ENCODE assay signal across 8 cellular contexts in the genomic region with DNA sequence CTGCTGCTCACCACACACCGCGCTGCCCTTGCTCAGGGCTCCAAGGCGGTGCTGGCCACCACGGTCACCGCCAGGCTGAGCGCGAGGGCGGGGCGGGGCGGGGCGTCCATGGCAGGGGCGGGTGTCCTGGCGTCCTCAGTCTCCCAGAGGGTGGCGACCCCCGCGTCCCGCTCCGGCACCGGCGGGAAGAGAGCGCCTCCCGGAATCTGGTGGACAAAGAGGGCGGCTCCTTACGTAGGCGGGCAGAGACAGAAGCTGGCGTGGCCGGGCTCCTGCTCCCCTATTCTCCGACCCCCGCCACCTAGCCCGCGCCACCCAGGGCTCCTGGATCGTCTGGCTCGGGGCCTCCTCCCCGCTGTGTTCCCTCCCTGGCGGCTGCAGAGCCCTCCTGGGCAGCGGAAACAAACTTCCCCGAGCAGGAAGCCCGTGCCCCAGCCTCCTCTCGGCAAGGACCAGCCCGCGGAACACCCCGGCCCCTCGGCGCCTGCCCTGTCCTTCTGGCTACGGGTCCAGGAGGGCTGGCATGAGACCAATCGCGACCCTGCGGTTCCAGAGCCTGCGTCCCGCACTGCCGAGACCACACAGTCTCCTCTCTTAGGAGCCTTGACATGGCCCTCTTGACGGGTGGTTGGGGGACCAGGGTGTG.
DNase-seq lines count a peak whose midpoint lies in the region; ATAC-seq and TF ChIP-seq lines count a peak whose summit lies in the region.

No MANE protein-coding gene starts in this region.

- ATAC-seq in GM21381 (IDR thresholded peaks at IDR 0.05; ENCODE audit: unreplicated experiment) = no peak

- H3K9me3 ChIP-seq in breast epithelium (no peaks in the 10 kb centered on the region), liver (ENCODE audit: control insufficient read depth in 4 of 4, low read length in 3 of 4) (no peaks in the 10 kb centered on the region), transverse colon (no peaks in the 10 kb centered on the region)

- no peak for TF ChIP-seq RAD21 in liver (IDR thresholded peaks at IDR 0.05)

- H3K27me3 ChIP-seq in breast epithelium (no peaks in the 10 kb centered on the region), liver (ENCODE audit: control insufficient read depth in 4 of 4, insufficient read depth in 4 of 4, low read length in 3 of 4) (no peaks in the 10 kb centered on the region), transverse colon (peaks cover 37% of the 10 kb centered on the region)

- TF ChIP-seq EP300 in transverse colon (IDR thresholded peaks at IDR 0.05; ENCODE audit: low read depth) = no peak

- H3K27ac ChIP-seq in breast epithelium = peak overlapping the region; percentile 6 to 58
- no peak overlapping the region for H3K27ac ChIP-seq in liver (ENCODE audit: low read depth in 1 of 2, low read length in 2 of 2)
- H3K27ac ChIP-seq in transverse colon = no peak overlapping the region

- H3K4me1 ChIP-seq in breast epithelium = no peaks in the 10 kb centered on the region
- peaks cover 0 to 7% (median 3%) of the 10 kb centered on the region in 4 donors for H3K4me1 ChIP-seq in liver (ENCODE audit: control insufficient read depth in 4 of 4, insufficient read depth in 4 of 4, low read length in 3 of 4)
- H3K4me1 ChIP-seq in transverse colon = peaks cover 0 to 12% (median 4%) of the 10 kb centered on the region in 4 donors

- DNase-seq in D341Med (ENCODE audit: low spot score) (peak; percentile 41), NCI-H146 treated with DMSO at 0.1 percent for 48 hours (lab: John Stamatoyannopoulos, UW; ENCODE audit: unreplicated experiment) (peak; percentile 57), breast epithelium (ENCODE audit: low spot score in 2 of 2) (peak in 1 of 2 donors; percentile 65), transverse colon (no peak), NCI-H1694 (lab: John Stamatoyannopoulos, UW) (no peak), medulla oblongata (ENCODE audit: extremely low spot score) (no peak)

- intact Hi-C loops in breast epithelium (cut with DNase I; ENCODE audit: low total_unique reads) (no loop called here), transverse colon (cut with DNase I; ENCODE audit: low total_unique reads) (no loop called here)

- TF ChIP-seq POLR2A in breast epithelium (IDR thresholded peaks at IDR 0.05) (no peak), transverse colon (IDR thresholded peaks at IDR 0.05) (no peak)

- peak overlapping the region; percentile 40 to 75 (median 54) for H3K4me3 ChIP-seq in breast epithelium
- peak overlapping the region in 2 of 3 donors; percentile 60 to 69 for H3K4me3 ChIP-seq in liver (ENCODE audit: low read depth in 1 of 3, low read length in 3 of 3)
- peak overlapping the region in 3 of 4 donors; percentile 21 to 57 (median 42) for H3K4me3 ChIP-seq in transverse colon

- H3K9ac ChIP-seq in liver (ENCODE audit: low read depth in 1 of 2, low read length in 2 of 2) = no peak overlapping the region

- H3K36me3 ChIP-seq in breast epithelium (no peaks in the 10 kb centered on the region), liver (ENCODE audit: control insufficient read depth in 4 of 4, insufficient read depth in 3 of 4, low read depth in 1 of 4, low read length in 3 of 4) (no peaks in the 10 kb centered on the region), transverse colon (no peaks in the 10 kb centered on the region)

- in situ Hi-C loops in transverse colon (cut with MboI; ENCODE audit: low pct_ligation_motif_present in 1 of 4, low pct_unique_long_range_greater_than_20kb in 1 of 4, low sequenced_read_pairs in 3 of 4) = no loop called here

- TF ChIP-seq CTCF in breast epithelium (IDR thresholded peaks at IDR 0.05) (no peak), liver (IDR thresholded peaks at IDR 0.05; ENCODE audit: low read depth, low read length, missing input control) (no peak), transverse colon (IDR thresholded peaks at IDR 0.05) (no peak)

- WGBS in liver = 4% methylated on average over 52 of the region's 52 CpGs
- WGBS in transverse colon (ENCODE audit: low coverage in 1 of 2), 2 donors = 7% methylated on average over 13 of the region's 52 CpGs; no CpG with 5 or more reads in 1 of the 2 donors

TF ChIP-seq in liver, 16 proteins besides CTCF, POLR2A, EP300 and RAD21:
- no peak for TF ChIP-seq NR2F2 (IDR thresholded peaks at IDR 0.05)

Comparison
In these comparisons a context has a peak if more than half of its experiments do, and no peak if none do; other contexts are left out.
1. DNase-seq: peak in D341Med (single experiment) and NCI-H146 treated with DMSO at 0.1 percent for 48 hours (single experiment); none in transverse colon (single experiment), NCI-H1694 (single experiment) and medulla oblongata (single experiment).
2. H3K27ac ChIP-seq: peak in breast epithelium (2 of 2); none in liver (0 of 2) and transverse colon (0 of 4).
3. Peak in every context shown above with its lines, with median percentiles within 50 percentile points of each other: H3K4me3 ChIP-seq.